In genomic region chr19:16462757-16463250, GRCh38 we compare ENCODE assay signal across 11 cellular contexts. TPM values are rescaled to one million over a fixed set of nuclear protein-coding genes. Genes with fewer than 3 reads are reported as not detected.
DNase-seq lines count a peak whose midpoint lies in the region; ATAC-seq and TF ChIP-seq lines count a peak whose summit lies in the region.
"Had no signal": no experiment of that assay in that cellular context is flagged by ENCODE, and none has a peak within 500 bp of the region (broad histone marks: within the 10 kb centered on the region; RNA-seq: fewer than 3 reads in every experiment).

No MANE protein-coding gene starts in this region.

- H3K4me3 Mint-ChIP-seq in central memory CD8-positive, alpha-beta T cell, result peak overlapping the region; percentile 28

- peaks cover 71% of the 10 kb centered on the region for H3K4me1 Mint-ChIP-seq in central memory CD8-positive, alpha-beta T cell

- H3K27ac ChIP-seq in C4-2B (peak overlapping the region; percentile 8; the same call in 1 of the 2 replicates), right lobe of liver (peak overlapping the region in 2 of 3 donors; percentile 51 to 77)

- H3K36me3 ChIP-seq in MG63 (peaks cover 5% of the 10 kb centered on the region), right lobe of liver (no peaks in the 10 kb centered on the region)

- DNase-seq in MG63 (peak; percentile 56), right lobe of liver (peak; percentile 72 to 84 (median 75)), NCI-H2081 treated with DMSO at 0.1 percent for 48 hours (lab: John Stamatoyannopoulos, UW) (no peak), NCI-H187 treated with DMSO at 0.1 percent for 48 hours (lab: John Stamatoyannopoulos, UW) (no peak)
- DNase-seq in central memory CD8-positive, alpha-beta T cell (ENCODE audit: low spot score in 2 of 2), result no peak
- DNase-seq: aorta, NCI-H1105 had no signal

- peak overlapping the region; percentile 79 for H3K27ac Mint-ChIP-seq in central memory CD8-positive, alpha-beta T cell (ENCODE audit: low read depth)

- H3K27me3 ChIP-seq in MG63, result no peaks in the 10 kb centered on the region
- H3K27me3 ChIP-seq in right lobe of liver, result no peaks in the 10 kb centered on the region

- no peak for ATAC-seq in central memory CD8-positive, alpha-beta T cell (replicated peaks; ENCODE audit: extremely low read depth, poor library complexity, severe bottlenecking)
- ATAC-seq in right lobe of liver, result peak; percentile 80 to 88 (median 81)
- no peak for ATAC-seq in GM21619 (IDR thresholded peaks at IDR 0.05; ENCODE audit: unreplicated experiment)
- ATAC-seq in HG03175 (IDR thresholded peaks at IDR 0.05; ENCODE audit: unreplicated experiment), result no peak

- peaks cover 0 to 52% (median 19%) of the 10 kb centered on the region in 4 donors for H3K4me1 ChIP-seq in right lobe of liver

- WGBS in right lobe of liver (ENCODE audit: insufficient coverage, low coverage, low lambda C conversion rate, missing lambda C conversion rate), result 51% methylated on average over 3 of the region's 6 CpGs

- no peak for TF ChIP-seq POLR2A in right lobe of liver (IDR thresholded peaks at IDR 0.05)

- no peaks in the 10 kb centered on the region for H3K9me3 ChIP-seq in MG63
- no peaks in the 10 kb centered on the region for H3K9me3 ChIP-seq in right lobe of liver

- H3K9me3 Mint-ChIP-seq in central memory CD8-positive, alpha-beta T cell, result no peaks in the 10 kb centered on the region

- intact Hi-C loops in right lobe of liver (cut with DNase I), result no loop called here

- H3K27me3 Mint-ChIP-seq in central memory CD8-positive, alpha-beta T cell, result no peaks in the 10 kb centered on the region

- TF ChIP-seq CTCF in C4-2B (conservative IDR thresholded peaks at IDR 0.05) (no peak), right lobe of liver (IDR thresholded peaks at IDR 0.05) (no peak)

- H3K4me3 ChIP-seq in MG63, result no peak overlapping the region
- no peak overlapping the region for H3K4me3 ChIP-seq in right lobe of liver

- H3K36me3 Mint-ChIP-seq in central memory CD8-positive, alpha-beta T cell (ENCODE audit: insufficient read depth), result peaks cover 5% of the 10 kb centered on the region

RNA-seq across cellular contexts. Expression of gene EPS15L1, which starts 9.0 kb away (rescaled TPM):
- 14.7 and 23.1 TPM in 2 replicates for total RNA-seq in MG63 (2014; rRNA removed; shearing (Covaris generic); ENCODE audit: low replicate concordance)
- 10 to 100 TPM in 4 of 6 experiments, 1 to 10 TPM in 2; 6.3 to 22.5 (median 13.8) TPM for total RNA-seq in right lobe of liver

RNA-seq across cellular contexts. Expression of gene CALR3, which starts 33.2 kb away (rescaled TPM):
- not detected in 2 replicates for total RNA-seq in MG63 (2014; rRNA removed; shearing (Covaris generic); ENCODE audit: low replicate concordance)
- not detected for total RNA-seq in right lobe of liver
- total RNA-seq: aorta, frontal cortex had no signal

RNA-seq across cellular contexts. Expression of gene C19orf44, which starts 33.4 kb away (rescaled TPM):
- 9.8 and 21.4 TPM in 2 replicates for total RNA-seq in MG63 (2014; rRNA removed; shearing (Covaris generic); ENCODE audit: low replicate concordance)
- 1 to 10 TPM; 1.8 to 4.3 (median 2.5) TPM for total RNA-seq in right lobe of liver

Comparison
In these comparisons a context has a peak if more than half of its experiments do, and no peak if none do; other contexts are left out.
1. DNase-seq: peak in MG63 (single experiment) and right lobe of liver (3 of 3); none in central memory CD8-positive, alpha-beta T cell (0 of 2), NCI-H2081 treated with DMSO at 0.1 percent for 48 hours (single experiment) and NCI-H187 treated with DMSO at 0.1 percent for 48 hours (single experiment).
2. ATAC-seq: peak in right lobe of liver (4 of 4); none in central memory CD8-positive, alpha-beta T cell (single experiment), GM21619 (single experiment) and HG03175 (single experiment).